ENCODE assay signal across 22 cellular contexts in genomic region chr1:119015547-119015946, GRCh38. TPM values are rescaled to one million over a fixed set of nuclear protein-coding genes. Genes with fewer than 3 reads are reported as not detected.
"Had no signal": no experiment of that assay in that cellular context is flagged by ENCODE, and none has a peak within 500 bp of the region (broad histone marks: within the 10 kb centered on the region; RNA-seq: fewer than 3 reads in every experiment).

No MANE protein-coding gene starts in this region.

- H3K36me3 ChIP-seq: adrenal gland, breast epithelium, SJCRH30 had no signal

- H3K9me3 ChIP-seq: adrenal gland, breast epithelium, SK-N-SH had no signal

- DNase-seq: activated CD4-positive, alpha-beta T cell treated with anti-CD3 and anti-CD28 coated beads for 4 hours; activated CD8-positive, alpha-beta memory T cell treated with anti-CD3 and anti-CD28 coated beads, Interleukin-2, amount 50 U/mL, for 48 hours; activated CD8-positive, alpha-beta T cell treated with anti-CD3 and anti-CD28 coated beads, Interleukin-2, amount 10 ng/mL, durations not matched to agents 7 days and 5 days; activated naive CD4-positive, alpha-beta T cell treated with anti-CD3 and anti-CD28 coated beads, Interleukin-2, amount 50 U/mL, for 16 hours; activated naive CD8-positive, alpha-beta T cell treated with anti-CD3 and anti-CD28 coated beads, Interleukin-2, amount 10 ng/mL, durations not matched to agents 7 days and 5 days; activated T-cell treated with anti-CD3 and anti-CD28 coated beads, Interleukin-2, amount 50 U/mL, for 1 hour; adrenal gland; aorta; central memory CD4-positive, alpha-beta T cell; KG1; NCI-H1092; NCI-H1417; NCI-H1930; NCI-H510A treated with DMSO at 0.1 percent for 48 hours; NCI-H774; PC-9; SJCRH30; SK-N-SH; SW 1271 had no signal

- H3K27me3 ChIP-seq: adrenal gland, breast epithelium, SJCRH30 had no signal

- H3K4me3 ChIP-seq: adrenal gland, breast epithelium, PC-9, SJCRH30 had no signal

- H3K4me1 ChIP-seq: adrenal gland, breast epithelium, SJCRH30 had no signal

- H3K27ac ChIP-seq: adrenal gland, breast epithelium, PC-9, SJCRH30 had no signal

- ATAC-seq: activated CD4-positive, CD25-positive, alpha-beta regulatory T cell treated with anti-CD3 and anti-CD28 coated beads, Interleukin-2, amount 50 U/mL, for 24 hours; activated CD8-positive, alpha-beta T cell treated with anti-CD3 and anti-CD28 coated beads, Interleukin-2, amount 10 ng/mL, durations not matched to agents 7 days and 5 days had no signal

RNA-seq across cellular contexts. Expression of gene TBX15, which starts 27.4 kb away (rescaled TPM):
- total RNA-seq: activated CD8-positive, alpha-beta T cell treated with anti-CD3 and anti-CD28 coated beads, Interleukin-2, amount 10 ng/mL, durations not matched to agents 7 days and 5 days; activated naive CD8-positive, alpha-beta T cell treated with anti-CD3 and anti-CD28 coated beads, Interleukin-2, amount 10 ng/mL, durations not matched to agents 7 days and 5 days; PC-9 had no signal
- polyA plus RNA-seq: IgD-negative memory B cell had no signal
